Comparison of ENCODE assay signal across 20 cellular contexts in the genomic region with DNA sequence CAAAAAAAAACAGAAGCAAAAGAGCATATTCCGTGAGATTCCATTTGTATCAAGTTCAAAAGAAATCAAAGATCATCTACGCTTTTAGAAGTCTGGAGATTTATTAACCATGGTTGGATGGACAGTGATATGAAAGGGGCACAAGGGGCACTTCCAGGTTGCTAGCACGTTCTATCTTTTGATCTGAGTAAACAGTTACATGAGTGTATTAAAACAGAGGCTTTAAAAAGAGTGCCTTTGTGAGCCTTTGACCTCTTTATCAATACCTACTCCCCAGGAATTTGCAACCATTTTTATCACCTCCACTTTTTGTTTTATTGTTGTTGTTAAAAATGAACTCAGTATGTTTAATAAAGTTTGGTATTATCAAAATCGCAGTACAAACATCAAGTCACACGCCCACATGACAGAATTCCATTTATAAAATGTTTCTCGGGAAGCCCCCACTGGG.
A peak's percentile ranks its signal among the peaks of the same experiment; 100 is the strongest.
DNase-seq lines count a peak whose midpoint lies in the region; ATAC-seq and TF ChIP-seq lines count a peak whose summit lies in the region.
"Had no signal": no experiment of that assay in that cellular context is flagged by ENCODE, and none has a peak within 500 bp of the region (broad histone marks: within the 10 kb centered on the region; RNA-seq: fewer than 3 reads in every experiment).

No MANE protein-coding gene starts in this region.

- 59% methylated on average over 6 of the region's 6 CpGs for WGBS in mammary epithelial cell (ENCODE audit: low coverage, missing lambda C conversion rate)
- WGBS in upper lobe of left lung, 2 donors, result 51 to 59% methylated on average over 6 of the region's 6 CpGs

- no peak for TF ChIP-seq POLR2A in upper lobe of left lung (IDR thresholded peaks at IDR 0.05)

- DNase-seq in HuH-7 (ENCODE audit: low spot score) (peak; percentile 43), mammary epithelial cell (no peak), memory B cell (ENCODE audit: low spot score in 2 of 2) (no peak), upper lobe of left lung (no peak), NCI-H2029 (lab: John Stamatoyannopoulos, UW) (no peak)
- DNase-seq in naive thymus-derived CD8-positive, alpha-beta T cell, result no peak
- DNase-seq: activated CD4-positive, alpha-beta T cell treated with anti-CD3 and anti-CD28 coated beads for 36 hours; activated naive CD4-positive, alpha-beta T cell treated with anti-CD3 and anti-CD28 coated beads, Interleukin-2, amount 10 ng/mL, durations not matched to agents 7 days and 5 days; activated T-cell treated with anti-CD3 and anti-CD28 coated beads, Interleukin-2, amount 50 U/mL, for 72 hours; anterior cingulate cortex; CD4-positive, alpha-beta T cell; DMS53; NCI-H1048; NCI-H69; SHP77; stimulated activated CD4-positive, alpha-beta T cell treated with anti-CD3 and anti-CD28 coated beads, Interleukin-12 subunit alpha, Interleukin-12 subunit beta, amount 100 ng/mL, for 4 hours had no signal

- H4K20me1 ChIP-seq in mammary epithelial cell (ENCODE audit: insufficient read depth, low read length), result no peaks in the 10 kb centered on the region

- ATAC-seq in memory B cell (ENCODE audit: low read depth) (no peak), upper lobe of left lung (ENCODE audit: low FRiP score in 2 of 2) (no peak), HG03095 (IDR thresholded peaks at IDR 0.05; ENCODE audit: unreplicated experiment) (no peak)
- ATAC-seq in naive thymus-derived CD8-positive, alpha-beta T cell, result no peak
- ATAC-seq: activated CD4-positive, alpha-beta T cell treated with anti-CD3 and anti-CD28 coated beads for 36 hours; activated T-cell treated with anti-CD3 and anti-CD28 coated beads, Interleukin-2, amount 50 U/mL, for 72 hours; esophagus mucosa had no signal

- no TSS peak for BruUV-seq in mammary epithelial cell (replicated peaks; lab: Mats Ljungman, UMichigan)

- dilution Hi-C loops in mammary epithelial cell (cut with HindIII; ENCODE audit: low sequenced_read_pairs), result no loop called here

- H3K4me3 Mint-ChIP-seq in memory B cell, result no peak overlapping the region
- no peak overlapping the region for H3K4me3 Mint-ChIP-seq in naive thymus-derived CD8-positive, alpha-beta T cell
- H3K4me3 Mint-ChIP-seq: activated CD4-positive, alpha-beta T cell treated with anti-CD3 and anti-CD28 coated beads for 36 hours; activated naive CD4-positive, alpha-beta T cell treated with anti-CD3 and anti-CD28 coated beads, Interleukin-2, amount 10 ng/mL, durations not matched to agents 7 days and 5 days; activated T-cell treated with anti-CD3 and anti-CD28 coated beads, Interleukin-2, amount 50 U/mL, for 72 hours; CD4-positive, alpha-beta T cell; central memory CD8-positive, alpha-beta T cell had no signal

- peak overlapping the region; percentile 89 for H3K27ac Mint-ChIP-seq in memory B cell
- no peak overlapping the region for H3K27ac Mint-ChIP-seq in naive thymus-derived CD8-positive, alpha-beta T cell
- H3K27ac Mint-ChIP-seq: activated CD4-positive, alpha-beta T cell treated with anti-CD3 and anti-CD28 coated beads for 36 hours; activated naive CD4-positive, alpha-beta T cell treated with anti-CD3 and anti-CD28 coated beads, Interleukin-2, amount 10 ng/mL, durations not matched to agents 7 days and 5 days; activated T-cell treated with anti-CD3 and anti-CD28 coated beads, Interleukin-2, amount 50 U/mL, for 72 hours; CD4-positive, alpha-beta T cell had no signal

- H3K9me3 Mint-ChIP-seq in memory B cell, result no peaks in the 10 kb centered on the region
- peaks cover 0 to 1% (median 0%) of the 10 kb centered on the region in 9 donors for H3K9me3 Mint-ChIP-seq in naive thymus-derived CD8-positive, alpha-beta T cell
- H3K9me3 Mint-ChIP-seq: activated naive CD4-positive, alpha-beta T cell treated with anti-CD3 and anti-CD28 coated beads, Interleukin-2, amount 10 ng/mL, durations not matched to agents 7 days and 5 days; activated T-cell treated with anti-CD3 and anti-CD28 coated beads, Interleukin-2, amount 50 U/mL, for 72 hours; CD4-positive, alpha-beta T cell; central memory CD8-positive, alpha-beta T cell had no signal

- H2AFZ ChIP-seq in mammary epithelial cell (ENCODE audit: low read depth, low read length), result peak overlapping the region; percentile 75

- intact Hi-C loops in mammary epithelial cell (cut with micrococcal nuclease), result no loop called here

- H3K36me3 Mint-ChIP-seq in memory B cell, result peaks cover 38% of the 10 kb centered on the region
- no peaks in the 10 kb centered on the region for H3K36me3 Mint-ChIP-seq in naive thymus-derived CD8-positive, alpha-beta T cell
- H3K36me3 Mint-ChIP-seq: activated naive CD4-positive, alpha-beta T cell treated with anti-CD3 and anti-CD28 coated beads, Interleukin-2, amount 10 ng/mL, durations not matched to agents 7 days and 5 days had no signal

- peaks cover 2% of the 10 kb centered on the region for H3K36me3 ChIP-seq in mammary epithelial cell (ENCODE audit: insufficient read depth, low read length)
- peaks cover 0 to 41% (median 23%) of the 10 kb centered on the region in 4 donors for H3K36me3 ChIP-seq in upper lobe of left lung

- H3K79me2 ChIP-seq in mammary epithelial cell (ENCODE audit: insufficient read depth, low read length), result no peaks in the 10 kb centered on the region

- in situ Hi-C loops in mammary epithelial cell (cut with MboI; ENCODE audit: low sequenced_read_pairs in 2 of 2), result no loop called here

- H3K4me1 ChIP-seq in mammary epithelial cell (ENCODE audit: insufficient read depth, low read length) (peaks cover 6% of the 10 kb centered on the region), upper lobe of left lung (peaks cover 0 to 13% (median 7%) of the 10 kb centered on the region in 4 donors)

- H3K4me1 Mint-ChIP-seq in memory B cell, result peaks cover 3% of the 10 kb centered on the region
- no peaks in the 10 kb centered on the region for H3K4me1 Mint-ChIP-seq in naive thymus-derived CD8-positive, alpha-beta T cell
- H3K4me1 Mint-ChIP-seq: activated CD4-positive, alpha-beta T cell treated with anti-CD3 and anti-CD28 coated beads for 36 hours; activated naive CD4-positive, alpha-beta T cell treated with anti-CD3 and anti-CD28 coated beads, Interleukin-2, amount 10 ng/mL, durations not matched to agents 7 days and 5 days; central memory CD8-positive, alpha-beta T cell had no signal

- no peaks in the 10 kb centered on the region for H3K27me3 Mint-ChIP-seq in memory B cell
- H3K27me3 Mint-ChIP-seq in naive thymus-derived CD8-positive, alpha-beta T cell, result peaks cover 5 to 22% (median 17%) of the 10 kb centered on the region in 5 donors

- TF ChIP-seq CTCF in mammary epithelial cell (conservative IDR thresholded peaks at IDR 0.05 in 1 of 2, IDR thresholded peaks at IDR 0.05 in 1 of 2; ENCODE audit: extremely low read depth in 1 of 2, insufficient read depth in 1 of 2, low read depth in 1 of 2, low read length in 2 of 2) (no peak), upper lobe of left lung (IDR thresholded peaks at IDR 0.05) (no peak)

- H3K27me3 ChIP-seq in mammary epithelial cell (ENCODE audit: insufficient read depth, low read length), result no peaks in the 10 kb centered on the region
- no peaks in the 10 kb centered on the region for H3K27me3 ChIP-seq in upper lobe of left lung

- no peak overlapping the region for H3K27ac ChIP-seq in mammary epithelial cell (ENCODE audit: insufficient read depth, low read depth, low read length)
- H3K27ac ChIP-seq in upper lobe of left lung, result peak overlapping the region; percentile 40 to 78 (median 60)
- H3K27ac ChIP-seq: KMS-11 had no signal

- POLR2A ChIA-PET in naive thymus-derived CD8-positive, alpha-beta T cell (lab: Charles Lee), result no interaction called here

- CTCF ChIA-PET in mammary epithelial cell (lab: Charles Lee; ENCODE audit: low non-redundant PET), result no interaction called here

- TF ChIP-seq EP300 in upper lobe of left lung (IDR thresholded peaks at IDR 0.05), result no peak

- H3K4me3 ChIP-seq in mammary epithelial cell (replicated peaks in 1 of 3; ENCODE audit: insufficient read depth in 1 of 3, low read depth in 2 of 3, low read length in 3 of 3) (no peak overlapping the region), upper lobe of left lung (peak overlapping the region in 3 of 4 donors; percentile 33 to 50 (median 48))

- no peak overlapping the region for H3K4me2 ChIP-seq in mammary epithelial cell (ENCODE audit: insufficient read depth, low read depth, low read length)
- H3K4me2 ChIP-seq: KMS-11 had no signal

- H3K9me3 ChIP-seq in mammary epithelial cell (replicated peaks; ENCODE audit: insufficient read depth, low read length) (no peaks in the 10 kb centered on the region), upper lobe of left lung (no peaks in the 10 kb centered on the region)

- no peak overlapping the region for H3K9ac ChIP-seq in mammary epithelial cell (ENCODE audit: insufficient read depth, low read length)
- H3K9ac ChIP-seq: KMS-11 had no signal

Comparison
In these comparisons a context has a peak if more than half of its experiments do, and no peak if none do; other contexts are left out.
1. H3K4me3 ChIP-seq: peak in upper lobe of left lung (3 of 4); none in mammary epithelial cell (0 of 3).